Comparison of ENCODE assay signal across 18 cellular contexts in genomic region chr2:239232195-239232578, GRCh38.
DNase-seq lines count a peak whose midpoint lies in the region; ATAC-seq lines count a peak whose summit lies in the region.
"Had no signal": no experiment of that assay in that cellular context is flagged by ENCODE, and none has a peak within 500 bp of the region (broad histone marks: within the 10 kb centered on the region; RNA-seq: fewer than 3 reads in every experiment).

No MANE protein-coding gene starts in this region.

- POLR2A ChIA-PET in CD8-positive, alpha-beta memory T cell (lab: Charles Lee): no interaction called here
- POLR2A ChIA-PET in naive thymus-derived CD8-positive, alpha-beta T cell (lab: Charles Lee): interaction anchor here (1.0 to 1.1 kb wide), 3 partner anchors 9 to 33 kb away, joined by 3 to 6 read pairs (median 3); no protein-coding TSS in a partner anchor

- H3K4me3 Mint-ChIP-seq in activated CD4-positive, alpha-beta T cell treated with anti-CD3 and anti-CD28 coated beads, Interleukin-2, amount 10 ng/mL, durations not matched to agents 24 days and 14 days: peak overlapping the region; percentile 37
- peak overlapping the region in 6 of 7 donors; percentile 11 to 75 (median 63) for H3K4me3 Mint-ChIP-seq in CD8-positive, alpha-beta memory T cell
- peak overlapping the region; percentile 50 to 76 (median 72) for H3K4me3 Mint-ChIP-seq in naive thymus-derived CD8-positive, alpha-beta T cell
- H3K4me3 Mint-ChIP-seq: stimulated activated memory B cell treated with anti-CD40 and anti-IgM and Interleukin-4, amounts not matched to agents 10 μg/mL and 1 μg/mL and 100 μg/mL, for 72 hours had no signal

- no peaks in the 10 kb centered on the region for H3K9me3 ChIP-seq in CD8-positive, alpha-beta memory T cell (ENCODE audit: low read length)
- H3K9me3 ChIP-seq: lower lobe of right lung, transverse colon had no signal

- H3K4me3 ChIP-seq in CD8-positive, alpha-beta memory T cell (ENCODE audit: low read length): peak overlapping the region; percentile 46
- H3K4me3 ChIP-seq: lower lobe of right lung, transverse colon had no signal

- peak overlapping the region; percentile 22 for H3K27ac Mint-ChIP-seq in activated CD4-positive, alpha-beta T cell treated with anti-CD3 and anti-CD28 coated beads, Interleukin-2, amount 10 ng/mL, durations not matched to agents 24 days and 14 days
- H3K27ac Mint-ChIP-seq in CD8-positive, alpha-beta memory T cell: peak overlapping the region in 6 of 8 donors; percentile 42 to 91 (median 64)
- peak overlapping the region; percentile 55 to 95 (median 90) for H3K27ac Mint-ChIP-seq in naive thymus-derived CD8-positive, alpha-beta T cell
- H3K27ac Mint-ChIP-seq: stimulated activated memory B cell treated with anti-CD40 and anti-IgM and Interleukin-4, amounts not matched to agents 10 μg/mL and 1 μg/mL and 100 μg/mL, for 72 hours had no signal

- peak in 1 of 2 donors; percentile 36 for ATAC-seq in naive thymus-derived CD8-positive, alpha-beta T cell
- ATAC-seq in GM18907 (IDR thresholded peaks at IDR 0.05; ENCODE audit: unreplicated experiment): no peak
- no peak for ATAC-seq in HG03457 (IDR thresholded peaks at IDR 0.05; ENCODE audit: unreplicated experiment)
- ATAC-seq: lower lobe of right lung; Panc1; right cardiac atrium; stimulated activated memory B cell treated with anti-CD40 and anti-IgM and Interleukin-4, amounts not matched to agents 10 μg/mL and 1 μg/mL and 100 μg/mL, for 72 hours had no signal

- no peak for DNase-seq in activated CD4-positive, alpha-beta T cell treated with anti-CD3 and anti-CD28 coated beads, Interleukin-2, amount 10 ng/mL, durations not matched to agents 24 days and 14 days
- no peak for DNase-seq in activated CD4-positive, alpha-beta T cell treated with anti-CD3 and anti-CD28 coated beads for 1 hour
- DNase-seq in CD8-positive, alpha-beta memory T cell: no peak
- DNase-seq in activated T-cell treated with anti-CD3 and anti-CD28 coated beads, Interleukin-2, amount 50 U/mL, for 48 hours: peak; percentile 16 to 18
- DNase-seq in naive thymus-derived CD8-positive, alpha-beta T cell: no peak
- no peak for DNase-seq in NCI-H446 (lab: John Stamatoyannopoulos, UW)
- DNase-seq: activated effector memory CD4-positive, alpha-beta T cell treated with Interleukin-2 at 50 U/mL for 16 hours; HCEC 1CT; KG1; lower lobe of right lung; NCI-H2171; right cardiac atrium; stimulated activated CD4-positive, alpha-beta T cell treated with anti-CD3 and anti-CD28 coated beads, Interleukin-15, amount 100 ng/mL, for 24 hours; transverse colon had no signal

- no peaks in the 10 kb centered on the region for H3K9me3 Mint-ChIP-seq in activated CD4-positive, alpha-beta T cell treated with anti-CD3 and anti-CD28 coated beads, Interleukin-2, amount 10 ng/mL, durations not matched to agents 24 days and 14 days
- H3K9me3 Mint-ChIP-seq in CD8-positive, alpha-beta memory T cell: no peaks in the 10 kb centered on the region
- H3K9me3 Mint-ChIP-seq in naive thymus-derived CD8-positive, alpha-beta T cell: no peaks in the 10 kb centered on the region
- H3K9me3 Mint-ChIP-seq: stimulated activated memory B cell treated with anti-CD40 and anti-IgM and Interleukin-4, amounts not matched to agents 10 μg/mL and 1 μg/mL and 100 μg/mL, for 72 hours had no signal

- H3K27me3 ChIP-seq in CD8-positive, alpha-beta memory T cell (ENCODE audit: insufficient read depth, low read length, poor library complexity, severe bottlenecking): no peaks in the 10 kb centered on the region
- H3K27me3 ChIP-seq: transverse colon had no signal

- no peaks in the 10 kb centered on the region for H3K36me3 ChIP-seq in CD8-positive, alpha-beta memory T cell (ENCODE audit: insufficient read depth, low read length)
- H3K36me3 ChIP-seq: lower lobe of right lung, transverse colon had no signal

- CTCF ChIA-PET in CD8-positive, alpha-beta memory T cell (lab: Charles Lee): no interaction called here

- H3K4me1 ChIP-seq in CD8-positive, alpha-beta memory T cell (ENCODE audit: insufficient read depth, low read length): peaks cover 29% of the 10 kb centered on the region

- H3K36me3 Mint-ChIP-seq in activated CD4-positive, alpha-beta T cell treated with anti-CD3 and anti-CD28 coated beads, Interleukin-2, amount 10 ng/mL, durations not matched to agents 24 days and 14 days (ENCODE audit: low read depth): peaks cover 33% of the 10 kb centered on the region
- H3K36me3 Mint-ChIP-seq in CD8-positive, alpha-beta memory T cell: peaks cover 0 to 27% (median 16%) of the 10 kb centered on the region in 3 donors
- peaks cover 0 to 6% (median 0%) of the 10 kb centered on the region in 3 donors for H3K36me3 Mint-ChIP-seq in naive thymus-derived CD8-positive, alpha-beta T cell
- H3K36me3 Mint-ChIP-seq: stimulated activated memory B cell treated with anti-CD40 and anti-IgM and Interleukin-4, amounts not matched to agents 10 μg/mL and 1 μg/mL and 100 μg/mL, for 72 hours had no signal

- intact Hi-C loops in activated CD4-positive, alpha-beta T cell treated with anti-CD3 and anti-CD28 coated beads, Interleukin-2, amount 10 ng/mL, durations not matched to agents 24 days and 14 days (cut with micrococcal nuclease): no loop called here

- H3K27me3 Mint-ChIP-seq in activated CD4-positive, alpha-beta T cell treated with anti-CD3 and anti-CD28 coated beads, Interleukin-2, amount 10 ng/mL, durations not matched to agents 24 days and 14 days: no peaks in the 10 kb centered on the region
- no peaks in the 10 kb centered on the region for H3K27me3 Mint-ChIP-seq in CD8-positive, alpha-beta memory T cell
- no peaks in the 10 kb centered on the region for H3K27me3 Mint-ChIP-seq in naive thymus-derived CD8-positive, alpha-beta T cell
- H3K27me3 Mint-ChIP-seq: stimulated activated memory B cell treated with anti-CD40 and anti-IgM and Interleukin-4, amounts not matched to agents 10 μg/mL and 1 μg/mL and 100 μg/mL, for 72 hours had no signal

- peaks cover 40% of the 10 kb centered on the region for H3K4me1 Mint-ChIP-seq in activated CD4-positive, alpha-beta T cell treated with anti-CD3 and anti-CD28 coated beads, Interleukin-2, amount 10 ng/mL, durations not matched to agents 24 days and 14 days
- peaks cover 36 to 72% (median 59%) of the 10 kb centered on the region in 3 donors for H3K4me1 Mint-ChIP-seq in CD8-positive, alpha-beta memory T cell
- peaks cover 27 to 85% (median 59%) of the 10 kb centered on the region in 4 donors for H3K4me1 Mint-ChIP-seq in naive thymus-derived CD8-positive, alpha-beta T cell
- H3K4me1 Mint-ChIP-seq: stimulated activated memory B cell treated with anti-CD40 and anti-IgM and Interleukin-4, amounts not matched to agents 10 μg/mL and 1 μg/mL and 100 μg/mL, for 72 hours had no signal

- no peak overlapping the region for H3K27ac ChIP-seq in CD8-positive, alpha-beta memory T cell (ENCODE audit: low read depth, low read length)
- H3K27ac ChIP-seq: lower lobe of right lung, transverse colon had no signal

Comparison
In these comparisons a context has a peak if more than half of its experiments do, and no peak if none do; other contexts are left out.
1. DNase-seq: peak in activated T-cell treated with anti-CD3 and anti-CD28 coated beads, Interleukin-2, amount 50 U/mL, for 48 hours (2 of 2); none in activated CD4-positive, alpha-beta T cell treated with anti-CD3 and anti-CD28 coated beads, Interleukin-2, amount 10 ng/mL, durations not matched to agents 24 days and 14 days (single experiment), activated CD4-positive, alpha-beta T cell treated with anti-CD3 and anti-CD28 coated beads for 1 hour (single experiment), CD8-positive, alpha-beta memory T cell (0 of 5), naive thymus-derived CD8-positive, alpha-beta T cell (0 of 10) and NCI-H446 (0 of 2).
2. H3K27ac Mint-ChIP-seq: peak in every context shown above with its lines; median percentile 90 in naive thymus-derived CD8-positive, alpha-beta T cell; 64 in CD8-positive, alpha-beta memory T cell; 22 in activated CD4-positive, alpha-beta T cell treated with anti-CD3 and anti-CD28 coated beads, Interleukin-2, amount 10 ng/mL, durations not matched to agents 24 days and 14 days.
3. Peak in every context shown above with its lines, with median percentiles within 50 percentile points of each other: H3K4me3 Mint-ChIP-seq.